In the genomic region with DNA sequence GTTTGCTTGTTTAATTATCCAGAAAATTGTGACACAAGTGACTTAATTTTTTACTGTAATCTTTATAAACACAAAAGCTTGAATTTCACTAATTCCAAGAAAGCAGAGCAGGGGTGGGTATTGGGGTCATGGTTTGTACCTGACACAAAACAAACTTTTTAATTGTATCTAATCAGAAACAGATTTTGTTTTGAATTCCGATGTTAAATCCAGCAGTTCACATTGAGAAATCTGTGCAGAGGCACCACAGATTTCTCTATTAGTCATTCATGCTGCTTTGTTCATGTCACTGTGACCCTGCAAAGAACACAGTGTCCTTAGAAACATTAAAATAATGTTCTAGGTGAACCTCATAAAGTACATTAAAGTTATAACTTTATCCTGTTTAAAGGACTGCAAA, we compare ENCODE assay signal across 20 cellular contexts.
DNase-seq lines count a peak whose midpoint lies in the region; ATAC-seq and TF ChIP-seq lines count a peak whose summit lies in the region.
"Had no signal": no experiment of that assay in that cellular context is flagged by ENCODE, and none has a peak within 500 bp of the region (broad histone marks: within the 10 kb centered on the region; RNA-seq: fewer than 3 reads in every experiment).

No MANE protein-coding gene starts in this region.

- ATAC-seq in GM21381 (IDR thresholded peaks at IDR 0.05; ENCODE audit: unreplicated experiment) = no peak
- ATAC-seq: CD8-positive, alpha-beta T cell; mucosa of descending colon; Right ventricle myocardium inferior had no signal

- H3K79me1 ChIP-seq in mesenchymal stem cell (replicated peaks; ENCODE audit: low read length, poor library complexity, severe bottlenecking) = no peaks in the 10 kb centered on the region

- no peak overlapping the region for H3K14ac ChIP-seq in mesenchymal stem cell (ENCODE audit: low read length in 2 of 2)

- no peak overlapping the region for H2BK15ac ChIP-seq in mesenchymal stem cell (ENCODE audit: low read depth, poor library complexity, severe bottlenecking)

- H3K9me3 ChIP-seq in mesenchymal stem cell (ENCODE audit: control insufficient read depth, low read length) (no peaks in the 10 kb centered on the region), tibial artery (no peaks in the 10 kb centered on the region)
- H3K9me3 ChIP-seq: ascending aorta, mucosa of descending colon had no signal

- no peak overlapping the region for H2BK12ac ChIP-seq in mesenchymal stem cell (ENCODE audit: low read length in 2 of 2)

- H3K4ac ChIP-seq in mesenchymal stem cell (ENCODE audit: low read depth in 1 of 2, low read length in 2 of 2) = no peak overlapping the region

- no peak overlapping the region for H3K23ac ChIP-seq in mesenchymal stem cell (ENCODE audit: low read length in 2 of 2)

- H4K8ac ChIP-seq in mesenchymal stem cell (ENCODE audit: low read length) = no peak overlapping the region

- peak; percentile 31 for DNase-seq in AG08396 (ENCODE audit: low spot score)
- peak; percentile 4 for DNase-seq in HS-5 (ENCODE audit: low read depth)
- DNase-seq in choroid plexus epithelial cell (ENCODE audit: low read depth) = peak; percentile 62
- peak; percentile 17 for DNase-seq in mesenchymal stem cell
- no peak for DNase-seq in erythroblast (lab: John Stamatoyannopoulos, UW)
- DNase-seq in SKM-1 (lab: John Stamatoyannopoulos, UW; ENCODE audit: unreplicated experiment) = no peak
- DNase-seq in tibial artery = no peak
- DNase-seq: ACHN; activated CD4-positive, alpha-beta T cell treated with anti-CD3 and anti-CD28 coated beads, Interleukin-2, amount 10 ng/mL, durations not matched to agents 7 days and 5 days; activated naive CD4-positive, alpha-beta T cell treated with anti-CD3 and anti-CD28 coated beads for 36 hours; activated T-cell treated with anti-CD3 and anti-CD28 coated beads for 4 hours; CD8-positive, alpha-beta T cell; DMS79; mucosa of descending colon; NCI-H524 treated with DMSO at 0.1 percent for 48 hours; retina; stimulated activated CD4-positive, alpha-beta T cell treated with anti-CD3 and anti-CD28 coated beads, Interleukin-15, amount 100 ng/mL, for 24 hours had no signal

- H2AFZ ChIP-seq in mesenchymal stem cell (ENCODE audit: low read depth, low read length) = no peak overlapping the region

- no peak for TF ChIP-seq POLR2A in erythroblast (IDR thresholded peaks at IDR 0.05; ENCODE audit: low read length)

- H2BK120ac ChIP-seq in mesenchymal stem cell (ENCODE audit: low read depth, low read length) = no peak overlapping the region

- H4K91ac ChIP-seq in mesenchymal stem cell (ENCODE audit: low read length) = no peak overlapping the region

- H3K27ac ChIP-seq in mesenchymal stem cell (ENCODE audit: low read length, poor library complexity, severe bottlenecking) (no peak overlapping the region), tibial artery (peak overlapping the region in 1 of 2 donors; percentile 8)
- H3K27ac ChIP-seq: ascending aorta had no signal

- no peak overlapping the region for H3K9ac ChIP-seq in mesenchymal stem cell (ENCODE audit: low read length)

- H3K18ac ChIP-seq in mesenchymal stem cell (ENCODE audit: low read depth in 1 of 2, low read length in 2 of 2) = no peak overlapping the region

- H3K27me3 ChIP-seq in mesenchymal stem cell (ENCODE audit: control insufficient read depth in 1 of 2, insufficient read depth in 1 of 2, low read length in 2 of 2) (no peaks in the 10 kb centered on the region), tibial artery (no peaks in the 10 kb centered on the region)
- H3K27me3 ChIP-seq: ascending aorta had no signal

- H3K4me1 ChIP-seq in mesenchymal stem cell (ENCODE audit: control insufficient read depth, insufficient read depth, low read depth, low read length) (no peaks in the 10 kb centered on the region), tibial artery (peaks cover 0 to 18% (median 0%) of the 10 kb centered on the region in 4 donors)
- H3K4me1 ChIP-seq: ascending aorta had no signal

- no peak overlapping the region for H3K4me3 ChIP-seq in choroid plexus epithelial cell (ENCODE audit: low read depth, low read length)
- no peak overlapping the region for H3K4me3 ChIP-seq in mesenchymal stem cell (ENCODE audit: insufficient read depth in 1 of 2, low read depth in 1 of 2, low read length in 2 of 2)
- no peak overlapping the region for H3K4me3 ChIP-seq in tibial artery
- H3K4me3 ChIP-seq: ascending aorta, mucosa of descending colon had no signal

- TF ChIP-seq CTCF in choroid plexus epithelial cell (conservative IDR thresholded peaks at IDR 0.05; ENCODE audit: low read depth, low read length) (no peak), tibial artery (IDR thresholded peaks at IDR 0.05) (no peak)

- intact Hi-C loops in tibial artery (cut with DNase I; ENCODE audit: low total_unique reads) = no loop called here

- H3K4me2 ChIP-seq in mesenchymal stem cell (ENCODE audit: low read length, poor library complexity, severe bottlenecking) = no peak overlapping the region

- H2BK5ac ChIP-seq in mesenchymal stem cell (ENCODE audit: low read depth, low read length, poor library complexity, severe bottlenecking) = no peak overlapping the region

- H2AK5ac ChIP-seq in mesenchymal stem cell (ENCODE audit: low read length, severe bottlenecking) = no peak overlapping the region

- H3K36me3 ChIP-seq in mesenchymal stem cell (ENCODE audit: control insufficient read depth in 1 of 2, insufficient read depth in 2 of 2, low read depth in 1 of 2, low read length in 2 of 2) (no peaks in the 10 kb centered on the region), tibial artery (no peaks in the 10 kb centered on the region)
- H3K36me3 ChIP-seq: ascending aorta had no signal

- WGBS in mesenchymal stem cell = 100% methylated on average over 1 of the region's 1 CpG

Comparison
In these comparisons a context has a peak if more than half of its experiments do, and no peak if none do; other contexts are left out.
1. DNase-seq: peak in AG08396 (single experiment), HS-5 (single experiment), choroid plexus epithelial cell (single experiment) and mesenchymal stem cell (single experiment); none in erythroblast (0 of 2), SKM-1 (single experiment) and tibial artery (0 of 2).